8 cellular contexts compared by ENCODE assay signal in genomic region chr10:17454801-17455520, GRCh38. TPM values are rescaled to one million over a fixed set of nuclear protein-coding genes. Genes with fewer than 3 reads are reported as not detected.
DNase-seq lines count a peak whose midpoint lies in the region; ATAC-seq and TF ChIP-seq lines count a peak whose summit lies in the region.

No MANE protein-coding gene starts in this region.

- no peaks in the 10 kb centered on the region for H3K9me3 ChIP-seq in iPS-20b (ENCODE audit: insufficient read depth, low read depth, low read length)

- H3K4me3 ChIP-seq in WI38 (ENCODE audit: low read depth, low read length) (peak overlapping the region; percentile 60), iPS-20b (ENCODE audit: low read length) (peak overlapping the region; percentile 64)

- H3K27me3 ChIP-seq in iPS-20b (ENCODE audit: insufficient read depth, low read length): peaks cover 49% of the 10 kb centered on the region

- no peaks in the 10 kb centered on the region for H3K9me3 Mint-ChIP-seq in activated naive CD4-positive, alpha-beta T cell treated with anti-CD3 and anti-CD28 coated beads, Interleukin-2, amount 50 U/mL, for 24 hours
- H3K9me3 Mint-ChIP-seq in type B pancreatic cell: peaks cover 3% of the 10 kb centered on the region

- ATAC-seq in HG03175 (IDR thresholded peaks at IDR 0.05; ENCODE audit: unreplicated experiment): no peak

- peaks cover 18% of the 10 kb centered on the region for H3K4me1 Mint-ChIP-seq in activated naive CD4-positive, alpha-beta T cell treated with anti-CD3 and anti-CD28 coated beads, Interleukin-2, amount 50 U/mL, for 24 hours
- peaks cover 4% of the 10 kb centered on the region for H3K4me1 Mint-ChIP-seq in type B pancreatic cell (ENCODE audit: unreplicated experiment)

- H3K4me1 ChIP-seq in iPS-20b (ENCODE audit: insufficient read depth, low read length): peaks cover 20% of the 10 kb centered on the region; the same call in 1 of the 2 replicates

- DNase-seq in activated naive CD4-positive, alpha-beta T cell treated with Interleukin-2 at 50 U/mL for 16 hours: no peak
- DNase-seq in type B pancreatic cell (ENCODE audit: extremely low spot score, unreplicated experiment) (no peak), DMS79 treated with DMSO at 0.1 percent for 48 hours (lab: John Stamatoyannopoulos, UW) (no peak), foreskin melanocyte (no peak)

- H3K36me3 ChIP-seq in iPS-20b (ENCODE audit: insufficient read depth, low read depth, low read length): no peaks in the 10 kb centered on the region

- TF ChIP-seq CTCF in WI38 (IDR thresholded peaks at IDR 0.05; ENCODE audit: low read depth, low read length): no peak
- no peak for TF ChIP-seq CTCF in type B pancreatic cell (conservative IDR thresholded peaks at IDR 0.05)

- H3K27me3 Mint-ChIP-seq in activated naive CD4-positive, alpha-beta T cell treated with anti-CD3 and anti-CD28 coated beads, Interleukin-2, amount 50 U/mL, for 24 hours: peaks cover 2% of the 10 kb centered on the region
- peaks cover 66% of the 10 kb centered on the region for H3K27me3 Mint-ChIP-seq in type B pancreatic cell

- peaks cover under 1% of the 10 kb centered on the region for H3K36me3 Mint-ChIP-seq in activated naive CD4-positive, alpha-beta T cell treated with anti-CD3 and anti-CD28 coated beads, Interleukin-2, amount 50 U/mL, for 24 hours
- peaks cover 2% of the 10 kb centered on the region for H3K36me3 Mint-ChIP-seq in type B pancreatic cell

- no peak overlapping the region for H3K27ac Mint-ChIP-seq in activated naive CD4-positive, alpha-beta T cell treated with anti-CD3 and anti-CD28 coated beads, Interleukin-2, amount 50 U/mL, for 24 hours
- H3K27ac Mint-ChIP-seq in type B pancreatic cell: peak overlapping the region; percentile 51

- H3K4me3 Mint-ChIP-seq in activated naive CD4-positive, alpha-beta T cell treated with anti-CD3 and anti-CD28 coated beads, Interleukin-2, amount 50 U/mL, for 24 hours: peak overlapping the region; percentile 84
- peak overlapping the region; percentile 89 for H3K4me3 Mint-ChIP-seq in type B pancreatic cell

- no peak overlapping the region for H3K9ac ChIP-seq in iPS-20b (ENCODE audit: low read depth, low read length)

- no peak overlapping the region for H3K27ac ChIP-seq in iPS-20b (ENCODE audit: low read length)

RNA-seq across cellular contexts. Expression of gene ST8SIA6, which starts 0.6 kb away (rescaled TPM):
- 1.0 and 1.8 TPM in 2 replicates for total RNA-seq in type B pancreatic cell (ENCODE audit: low replicate concordance)
